In genomic region chr5:95861221-95861857, GRCh38 we compare ENCODE assay signal across 7 cellular contexts. TPM values are rescaled to one million over a fixed set of nuclear protein-coding genes. Genes with fewer than 3 reads are reported as not detected.
DNase-seq lines count a peak whose midpoint lies in the region; ATAC-seq and TF ChIP-seq lines count a peak whose summit lies in the region.

No MANE protein-coding gene starts in this region.

- H3K36me3 ChIP-seq in right lobe of liver (no peaks in the 10 kb centered on the region), uterus (no peaks in the 10 kb centered on the region)
- no peaks in the 10 kb centered on the region for H3K36me3 ChIP-seq in CD8-positive, alpha-beta T cell (ENCODE audit: insufficient read depth, low read length)

- no peak overlapping the region for H3K27ac Mint-ChIP-seq in CD8-positive, alpha-beta T cell

- H3K4me1 Mint-ChIP-seq in CD8-positive, alpha-beta T cell (ENCODE audit: low read depth): peaks cover 25% of the 10 kb centered on the region

- POLR2A ChIA-PET in CD8-positive, alpha-beta T cell (lab: Charles Lee): interaction anchor here (1.0 to 1.6 kb wide), 2 partner anchors 100 to 484 kb away, joined by 3 to 4 read pairs; partner anchors contain the start of gene ELL2

- WGBS in right lobe of liver (ENCODE audit: insufficient coverage, low coverage, low lambda C conversion rate, missing lambda C conversion rate): 11% methylated on average over 14 of the region's 14 CpGs

- H3K27me3 ChIP-seq in right lobe of liver (no peaks in the 10 kb centered on the region), uterus (no peaks in the 10 kb centered on the region)
- H3K27me3 ChIP-seq in CD8-positive, alpha-beta T cell (ENCODE audit: insufficient read depth, low read length): no peaks in the 10 kb centered on the region

- no peaks in the 10 kb centered on the region for H3K36me3 Mint-ChIP-seq in CD8-positive, alpha-beta T cell

- peaks cover 0 to 91% (median 20%) of the 10 kb centered on the region in 4 donors for H3K4me1 ChIP-seq in right lobe of liver
- H3K4me1 ChIP-seq in uterus: peaks cover 0 to 8% of the 10 kb centered on the region in 2 donors
- peaks cover 9% of the 10 kb centered on the region for H3K4me1 ChIP-seq in CD8-positive, alpha-beta T cell (ENCODE audit: insufficient read depth, low read length)

- DNase-seq in GM12865 (ENCODE audit: low read depth): peak; percentile 32
- DNase-seq in NCI-H2196 treated with DMSO at 0.1 percent for 48 hours (lab: John Stamatoyannopoulos, UW; ENCODE audit: unreplicated experiment): peak; percentile 22
- peak; percentile 97 for DNase-seq in astrocyte of the spinal cord (ENCODE audit: low read depth, low spot score)
- DNase-seq in right lobe of liver: peak; percentile 72 to 85 (median 77)
- DNase-seq in uterus: peak; percentile 48 to 76
- DNase-seq in CD8-positive, alpha-beta T cell: no peak
- DNase-seq in iPS-NIHi7 (ENCODE audit: extremely low spot score): no peak

- in situ Hi-C loops in astrocyte of the spinal cord (cut with HindIII; ENCODE audit: low sequenced_read_pairs): no loop called here

- peak; percentile 33 to 44 (median 36) for ATAC-seq in right lobe of liver
- ATAC-seq in CD8-positive, alpha-beta T cell: no peak

- TF ChIP-seq POLR2A in right lobe of liver (IDR thresholded peaks at IDR 0.05): peak; percentile 85
- no peak for TF ChIP-seq POLR2A in uterus (IDR thresholded peaks at IDR 0.05)

- no peak for TF ChIP-seq CTCF in GM12865 (IDR thresholded peaks at IDR 0.05; ENCODE audit: insufficient read depth, low read depth, low read length, missing control alignments)
- no peak for TF ChIP-seq CTCF in astrocyte of the spinal cord (IDR thresholded peaks at IDR 0.05; ENCODE audit: low read depth, low read length)
- no peak for TF ChIP-seq CTCF in right lobe of liver (IDR thresholded peaks at IDR 0.05)
- TF ChIP-seq CTCF in uterus (IDR thresholded peaks at IDR 0.05): no peak
- TF ChIP-seq CTCF in CD8-positive, alpha-beta T cell (IDR thresholded peaks at IDR 0.05): no peak

- H3K27ac ChIP-seq in right lobe of liver (peak overlapping the region; percentile 94 to 97 (median 96)), uterus (peak overlapping the region; percentile 18 to 55)
- no peak overlapping the region for H3K27ac ChIP-seq in CD8-positive, alpha-beta T cell (ENCODE audit: low read depth, low read length)

- intact Hi-C loops in right lobe of liver (cut with DNase I): no loop called here
- intact Hi-C loops in uterus (cut with DNase I; ENCODE audit: low total_unique reads): no loop called here
- intact Hi-C loops in CD8-positive, alpha-beta T cell (cut with DNase I, micrococcal nuclease): loop anchor here in 1 of 2 experiments (10.0 kb wide), 1 partner anchor 673 kb away; no protein-coding TSS in a partner anchor

- H3K9me3 ChIP-seq in right lobe of liver: no peaks in the 10 kb centered on the region
- H3K9me3 ChIP-seq in uterus: no peaks in the 10 kb centered on the region
- H3K9me3 ChIP-seq in CD8-positive, alpha-beta T cell (ENCODE audit: low read length): no peaks in the 10 kb centered on the region

- H3K4me3 Mint-ChIP-seq in CD8-positive, alpha-beta T cell: no peak overlapping the region

- H3K9me3 Mint-ChIP-seq in CD8-positive, alpha-beta T cell: no peaks in the 10 kb centered on the region

- no peak overlapping the region for H3K4me3 ChIP-seq in GM12865 (ENCODE audit: low read depth, low read length)
- H3K4me3 ChIP-seq in astrocyte of the spinal cord (ENCODE audit: low read depth, low read length): no peak overlapping the region
- no peak overlapping the region for H3K4me3 ChIP-seq in right lobe of liver
- H3K4me3 ChIP-seq in uterus: no peak overlapping the region
- no peak overlapping the region for H3K4me3 ChIP-seq in CD8-positive, alpha-beta T cell (ENCODE audit: low read depth, low read length)

- H3K27me3 Mint-ChIP-seq in CD8-positive, alpha-beta T cell (ENCODE audit: low read depth): peaks cover 10% of the 10 kb centered on the region

- CTCF ChIA-PET in CD8-positive, alpha-beta T cell (lab: Charles Lee): interaction anchor here (0.5 to 16.8 kb wide), 10 partner anchors 13 to 738 kb away, joined by 3 to 312 read pairs (median 3); no protein-coding TSS in a partner anchor

RNA-seq across cellular contexts. Expression of gene GLRX, which starts 38.8 kb away (rescaled TPM):
- total RNA-seq in right lobe of liver: 100 to 1,000 TPM in 3 of 6 experiments, 10 to 100 TPM in 3; 40.2 to 228 (median 82.8) TPM
- total RNA-seq in uterus: 10 to 100 TPM; 13.0 to 98.8 (median 15.5) TPM
- 10 to 100 TPM; 17.9 to 19.5 TPM for total RNA-seq in CD8-positive, alpha-beta T cell

Comparison
In these comparisons a context has a peak if more than half of its experiments do, and no peak if none do; other contexts are left out.
1. DNase-seq: peak in GM12865 (single experiment), NCI-H2196 treated with DMSO at 0.1 percent for 48 hours (single experiment), astrocyte of the spinal cord (single experiment), right lobe of liver (3 of 3) and uterus (2 of 2); none in CD8-positive, alpha-beta T cell (0 of 7) and iPS-NIHi7 (single experiment).